In the genomic region with DNA sequence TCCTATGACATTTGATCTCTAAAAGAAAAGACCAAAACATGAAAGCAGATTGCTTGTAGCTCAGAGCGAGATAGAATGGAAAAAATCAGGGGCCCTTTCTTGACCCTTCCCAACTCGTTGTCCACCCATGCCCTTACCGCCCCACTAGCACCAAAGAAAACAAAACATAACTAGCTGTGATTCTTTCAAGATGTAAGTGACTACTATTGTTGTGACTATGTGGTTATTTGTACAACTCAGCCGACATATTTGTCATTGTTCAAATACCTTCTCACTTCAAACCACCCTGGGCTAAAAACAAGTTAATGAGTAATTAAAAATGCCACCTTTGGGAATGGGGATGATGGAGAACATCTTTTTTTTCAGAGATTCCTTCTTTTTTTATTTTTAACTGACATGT, we compare ENCODE assay signal across 2 cellular contexts.
A peak's percentile ranks its signal among the peaks of the same experiment; 100 is the strongest.
TF ChIP-seq lines count a peak whose summit lies in the region.

No MANE protein-coding gene starts in this region.

TF ChIP-seq in Ishikawa, 13 proteins besides CTCF, POLR2A, EP300 and RAD21:
- TF ChIP-seq, protein P1, sequence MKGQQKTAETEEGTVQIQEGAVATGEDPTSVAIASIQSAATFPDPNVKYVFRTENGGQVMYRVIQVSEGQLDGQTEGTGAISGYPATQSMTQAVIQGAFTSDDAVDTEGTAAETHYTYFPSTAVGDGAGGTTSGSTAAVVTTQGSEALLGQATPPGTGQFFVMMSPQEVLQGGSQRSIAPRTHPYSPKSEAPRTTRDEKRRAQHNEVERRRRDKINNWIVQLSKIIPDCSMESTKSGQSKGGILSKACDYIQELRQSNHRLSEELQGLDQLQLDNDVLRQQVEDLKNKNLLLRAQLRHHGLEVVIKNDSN (IDR thresholded peaks at IDR 0.05): no peak
- TF ChIP-seq, protein P2, sequence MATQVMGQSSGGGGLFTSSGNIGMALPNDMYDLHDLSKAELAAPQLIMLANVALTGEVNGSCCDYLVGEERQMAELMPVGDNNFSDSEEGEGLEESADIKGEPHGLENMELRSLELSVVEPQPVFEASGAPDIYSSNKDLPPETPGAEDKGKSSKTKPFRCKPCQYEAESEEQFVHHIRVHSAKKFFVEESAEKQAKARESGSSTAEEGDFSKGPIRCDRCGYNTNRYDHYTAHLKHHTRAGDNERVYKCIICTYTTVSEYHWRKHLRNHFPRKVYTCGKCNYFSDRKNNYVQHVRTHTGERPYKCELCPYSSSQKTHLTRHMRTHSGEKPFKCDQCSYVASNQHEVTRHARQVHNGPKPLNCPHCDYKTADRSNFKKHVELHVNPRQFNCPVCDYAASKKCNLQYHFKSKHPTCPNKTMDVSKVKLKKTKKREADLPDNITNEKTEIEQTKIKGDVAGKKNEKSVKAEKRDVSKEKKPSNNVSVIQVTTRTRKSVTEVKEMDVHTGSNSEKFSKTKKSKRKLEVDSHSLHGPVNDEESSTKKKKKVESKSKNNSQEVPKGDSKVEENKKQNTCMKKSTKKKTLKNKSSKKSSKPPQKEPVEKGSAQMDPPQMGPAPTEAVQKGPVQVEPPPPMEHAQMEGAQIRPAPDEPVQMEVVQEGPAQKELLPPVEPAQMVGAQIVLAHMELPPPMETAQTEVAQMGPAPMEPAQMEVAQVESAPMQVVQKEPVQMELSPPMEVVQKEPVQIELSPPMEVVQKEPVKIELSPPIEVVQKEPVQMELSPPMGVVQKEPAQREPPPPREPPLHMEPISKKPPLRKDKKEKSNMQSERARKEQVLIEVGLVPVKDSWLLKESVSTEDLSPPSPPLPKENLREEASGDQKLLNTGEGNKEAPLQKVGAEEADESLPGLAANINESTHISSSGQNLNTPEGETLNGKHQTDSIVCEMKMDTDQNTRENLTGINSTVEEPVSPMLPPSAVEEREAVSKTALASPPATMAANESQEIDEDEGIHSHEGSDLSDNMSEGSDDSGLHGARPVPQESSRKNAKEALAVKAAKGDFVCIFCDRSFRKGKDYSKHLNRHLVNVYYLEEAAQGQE (IDR thresholded peaks at IDR 0.05; ENCODE audit: low read depth): no peak
- TF ChIP-seq EGR1 (IDR thresholded peaks at IDR 0.05) (no peak), TAF1 (IDR thresholded peaks at IDR 0.05; ENCODE audit: low read depth) (no peak), TEAD4 (IDR thresholded peaks at IDR 0.05) (0 out of 2 replicates have a peak, but pooled peaks have one; percentile 44), NFIC (IDR thresholded peaks at IDR 0.05) (no peak), TCF12 (IDR thresholded peaks at IDR 0.05; ENCODE audit: low read depth) (no peak)
TF ChIP-seq in Ishikawa: peak in this region for 1.

TF ChIP-seq in H1, 55 proteins besides CTCF, POLR2A, EP300 and RAD21:
- TF ChIP-seq KDM5A (IDR thresholded peaks at IDR 0.05; ENCODE audit: low read length) (no peak), CEBPB (IDR thresholded peaks at IDR 0.05; ENCODE audit: low read depth, low read length) (no peak), RXRA (IDR thresholded peaks at IDR 0.05; ENCODE audit: insufficient read depth, low read depth, low read length) (no peak), MAFK (IDR thresholded peaks at IDR 0.05; ENCODE audit: low read depth, low read length) (no peak), HDAC6 (IDR thresholded peaks at IDR 0.05; ENCODE audit: low read depth, low read length) (no peak), YY1 (IDR thresholded peaks at IDR 0.05; ENCODE audit: low read depth, low read length) (no peak), SUZ12 (IDR thresholded peaks at IDR 0.05; ENCODE audit: low read length) (no peak), ASH2L (IDR thresholded peaks at IDR 0.05; ENCODE audit: low read length) (no peak), BACH1 (IDR thresholded peaks at IDR 0.05; ENCODE audit: low read length) (no peak)
- TF ChIP-seq, protein P3, sequence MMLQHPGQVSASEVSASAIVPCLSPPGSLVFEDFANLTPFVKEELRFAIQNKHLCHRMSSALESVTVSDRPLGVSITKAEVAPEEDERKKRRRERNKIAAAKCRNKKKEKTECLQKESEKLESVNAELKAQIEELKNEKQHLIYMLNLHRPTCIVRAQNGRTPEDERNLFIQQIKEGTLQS (IDR thresholded peaks at IDR 0.05; ENCODE audit: insufficient read depth, low read depth, low read length): no peak
